Comparison of ENCODE assay signal across 22 cellular contexts in the genomic region with DNA sequence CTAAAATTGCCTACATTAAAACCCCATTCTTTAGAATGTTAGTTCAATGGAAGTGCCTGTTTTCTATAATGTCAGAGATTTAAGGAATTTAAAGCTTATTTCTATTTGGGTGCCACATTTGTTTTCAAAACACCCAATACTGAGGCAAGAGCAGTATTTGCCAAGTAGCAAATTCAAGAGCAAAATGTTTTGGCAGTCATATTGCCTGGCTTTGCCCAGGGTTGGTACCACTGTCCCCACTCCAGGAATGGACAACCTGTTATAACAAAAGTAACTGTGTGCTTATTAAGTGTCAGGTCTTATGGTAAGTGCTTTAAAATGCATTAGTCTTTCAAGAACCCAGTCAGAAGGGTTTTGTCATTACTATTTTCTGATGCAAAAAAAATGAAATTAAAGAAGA.
"Had no signal": no experiment of that assay in that cellular context is flagged by ENCODE, and none has a peak within 500 bp of the region (broad histone marks: within the 10 kb centered on the region; RNA-seq: fewer than 3 reads in every experiment).

No MANE protein-coding gene starts in this region.

- H3K4me3 ChIP-seq: hepatocyte, left ventricle myocardium inferior, SJSA1, thyroid gland had no signal

- H3K9me3 Mint-ChIP-seq: activated B cell treated with CpG ODN at 0.5 μM for 24 hours; activated naive CD8-positive, alpha-beta T cell treated with anti-CD3 and anti-CD28 coated beads for 36 hours; dendritic cell treated with granulocyte-macrophage colony-stimulating factor and Interleukin-4, amounts not matched to agents 40 ng/mL and 50 ng/mL, for 4 days; memory B cell had no signal

- H3K27ac Mint-ChIP-seq: activated B cell treated with CpG ODN at 0.5 μM for 24 hours; activated CD4-positive, alpha-beta T cell treated with anti-CD3 and anti-CD28 coated beads for 36 hours; activated naive CD8-positive, alpha-beta T cell treated with anti-CD3 and anti-CD28 coated beads for 36 hours; dendritic cell treated with granulocyte-macrophage colony-stimulating factor and Interleukin-4, amounts not matched to agents 40 ng/mL and 50 ng/mL, for 4 days; memory B cell had no signal

- H3K27me3 ChIP-seq: hepatocyte, SJSA1, thyroid gland had no signal

- H3K9me3 ChIP-seq: left ventricle myocardium inferior, SJSA1, thyroid gland had no signal

- H3K4me3 Mint-ChIP-seq: activated B cell treated with CpG ODN at 0.5 μM for 24 hours; activated CD4-positive, alpha-beta T cell treated with anti-CD3 and anti-CD28 coated beads for 36 hours; activated naive CD8-positive, alpha-beta T cell treated with anti-CD3 and anti-CD28 coated beads for 36 hours; dendritic cell treated with granulocyte-macrophage colony-stimulating factor and Interleukin-4, amounts not matched to agents 40 ng/mL and 50 ng/mL, for 4 days; memory B cell had no signal

- H3K36me3 ChIP-seq: thyroid gland had no signal

- H3K27ac ChIP-seq: hepatocyte, SJSA1, thyroid gland had no signal

- DNase-seq: activated B cell treated with CpG ODN at 0.5 μM for 24 hours; activated CD4-positive, alpha-beta T cell treated with anti-CD3 and anti-CD28 coated beads for 36 hours; activated CD4-positive, alpha-beta T cell treated with anti-CD3 and anti-CD28 coated beads, Interleukin-2, amount 50 U/mL, for 4 hours; activated CD8-positive, alpha-beta memory T cell treated with anti-CD3 and anti-CD28 coated beads for 24 hours; activated CD8-positive, alpha-beta memory T cell treated with anti-CD3 and anti-CD28 coated beads, Interleukin-2, amount 50 U/mL, for 4 hours; activated naive CD4-positive, alpha-beta T cell treated with Interleukin-2 at 50 U/mL for 16 hours; activated naive CD8-positive, alpha-beta T cell treated with anti-CD3 and anti-CD28 coated beads for 36 hours; activated T-cell treated with anti-CD3 and anti-CD28 coated beads, Interleukin-2, amount 50 U/mL, for 48 hours; effector CD4-positive, alpha-beta T cell; foreskin fibroblast; kidney glomerular epithelial cell; left ventricle myocardium inferior; retina; stimulated activated CD4-positive, alpha-beta T cell treated with anti-CD3 and anti-CD28 coated beads, Interleukin-4, amount 100 ng/mL, for 24 hours; stimulated activated naive CD8-positive, alpha-beta T cell treated with anti-CD3 and anti-CD28 coated beads, Interleukin-15, Interleukin-2, amounts not matched to agents 100 U/mL and 50 U/mL, for 24 hours; T-helper 1 cell; T-helper 9 cell had no signal

- ATAC-seq: activated CD4-positive, alpha-beta T cell treated with anti-CD3 and anti-CD28 coated beads for 36 hours; stimulated activated naive CD8-positive, alpha-beta T cell treated with anti-CD3 and anti-CD28 coated beads, Interleukin-15, Interleukin-2, amounts not matched to agents 100 U/mL and 50 U/mL, for 24 hours had no signal

- H3K27me3 Mint-ChIP-seq: activated B cell treated with CpG ODN at 0.5 μM for 24 hours; activated CD4-positive, alpha-beta T cell treated with anti-CD3 and anti-CD28 coated beads for 36 hours; activated naive CD8-positive, alpha-beta T cell treated with anti-CD3 and anti-CD28 coated beads for 36 hours; dendritic cell treated with granulocyte-macrophage colony-stimulating factor and Interleukin-4, amounts not matched to agents 40 ng/mL and 50 ng/mL, for 4 days; memory B cell had no signal
